ENCODE assay signal across 1 cellular context in genomic region chr16:69566437-69567030, GRCh38.
TF ChIP-seq lines count a peak whose summit lies in the region.

No MANE protein-coding gene starts in this region.

TF ChIP-seq in WTC11, 78 proteins besides CTCF, POLR2A, EP300 and RAD21 (continued from another document):
- TF ChIP-seq, protein P1, sequence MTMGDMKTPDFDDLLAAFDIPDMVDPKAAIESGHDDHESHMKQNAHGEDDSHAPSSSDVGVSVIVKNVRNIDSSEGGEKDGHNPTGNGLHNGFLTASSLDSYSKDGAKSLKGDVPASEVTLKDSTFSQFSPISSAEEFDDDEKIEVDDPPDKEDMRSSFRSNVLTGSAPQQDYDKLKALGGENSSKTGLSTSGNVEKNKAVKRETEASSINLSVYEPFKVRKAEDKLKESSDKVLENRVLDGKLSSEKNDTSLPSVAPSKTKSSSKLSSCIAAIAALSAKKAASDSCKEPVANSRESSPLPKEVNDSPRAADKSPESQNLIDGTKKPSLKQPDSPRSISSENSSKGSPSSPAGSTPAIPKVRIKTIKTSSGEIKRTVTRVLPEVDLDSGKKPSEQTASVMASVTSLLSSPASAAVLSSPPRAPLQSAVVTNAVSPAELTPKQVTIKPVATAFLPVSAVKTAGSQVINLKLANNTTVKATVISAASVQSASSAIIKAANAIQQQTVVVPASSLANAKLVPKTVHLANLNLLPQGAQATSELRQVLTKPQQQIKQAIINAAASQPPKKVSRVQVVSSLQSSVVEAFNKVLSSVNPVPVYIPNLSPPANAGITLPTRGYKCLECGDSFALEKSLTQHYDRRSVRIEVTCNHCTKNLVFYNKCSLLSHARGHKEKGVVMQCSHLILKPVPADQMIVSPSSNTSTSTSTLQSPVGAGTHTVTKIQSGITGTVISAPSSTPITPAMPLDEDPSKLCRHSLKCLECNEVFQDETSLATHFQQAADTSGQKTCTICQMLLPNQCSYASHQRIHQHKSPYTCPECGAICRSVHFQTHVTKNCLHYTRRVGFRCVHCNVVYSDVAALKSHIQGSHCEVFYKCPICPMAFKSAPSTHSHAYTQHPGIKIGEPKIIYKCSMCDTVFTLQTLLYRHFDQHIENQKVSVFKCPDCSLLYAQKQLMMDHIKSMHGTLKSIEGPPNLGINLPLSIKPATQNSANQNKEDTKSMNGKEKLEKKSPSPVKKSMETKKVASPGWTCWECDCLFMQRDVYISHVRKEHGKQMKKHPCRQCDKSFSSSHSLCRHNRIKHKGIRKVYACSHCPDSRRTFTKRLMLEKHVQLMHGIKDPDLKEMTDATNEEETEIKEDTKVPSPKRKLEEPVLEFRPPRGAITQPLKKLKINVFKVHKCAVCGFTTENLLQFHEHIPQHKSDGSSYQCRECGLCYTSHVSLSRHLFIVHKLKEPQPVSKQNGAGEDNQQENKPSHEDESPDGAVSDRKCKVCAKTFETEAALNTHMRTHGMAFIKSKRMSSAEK (CRISPR knock-in tag; IDR thresholded peaks at IDR 0.05; ENCODE audit: borderline replicate concordance), result no peak
- TF ChIP-seq RELA (CRISPR knock-in tag; IDR thresholded peaks at IDR 0.05; ENCODE audit: borderline replicate concordance), result no peak
